8 cellular contexts compared by ENCODE assay signal in the genomic region with DNA sequence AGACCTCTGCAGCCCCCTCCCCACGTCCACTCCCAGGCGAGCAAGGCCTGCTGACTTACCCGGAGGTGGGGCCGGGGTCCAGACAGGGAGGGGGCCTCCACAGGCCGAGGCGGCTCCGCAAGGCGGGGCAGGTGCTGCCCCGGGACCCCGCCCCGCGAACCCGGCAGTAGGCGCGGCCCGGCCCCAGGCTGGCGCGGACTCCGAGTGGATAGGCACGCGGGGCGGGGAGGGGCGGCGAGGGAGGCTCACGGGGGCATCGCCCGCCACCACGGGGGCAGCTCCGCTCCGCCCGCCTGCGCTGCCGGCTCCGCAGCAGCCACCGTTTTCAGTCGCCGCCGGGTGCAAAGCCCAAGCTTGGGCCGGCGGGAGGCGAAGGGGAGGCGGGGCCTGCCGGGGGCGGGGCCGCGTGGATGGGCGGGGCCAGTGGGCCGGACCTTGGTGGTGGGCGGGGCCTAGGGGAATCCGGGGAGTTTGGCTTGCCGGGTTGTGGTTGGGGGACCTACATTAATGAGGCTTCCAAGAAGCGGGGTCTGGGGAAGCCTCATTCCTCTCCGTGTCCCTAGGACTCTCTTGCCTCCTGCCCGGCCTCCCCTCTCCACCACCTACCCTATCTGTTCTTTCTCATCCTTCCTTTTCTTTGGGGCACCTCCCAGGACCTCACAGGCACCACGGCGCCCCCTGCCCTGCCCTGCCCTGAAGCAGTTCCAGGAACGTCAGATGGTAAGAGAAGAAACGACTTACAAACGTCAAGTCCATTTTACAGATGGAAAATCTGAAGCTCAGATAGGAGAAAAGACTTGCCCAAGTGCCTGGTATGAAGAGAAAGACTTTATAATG. TPM values are rescaled to one million over a fixed set of nuclear protein-coding genes. Genes with fewer than 3 reads are reported as not detected.
A peak's percentile ranks its signal among the peaks of the same experiment; 100 is the strongest.
DNase-seq lines count a peak whose midpoint lies in the region; ATAC-seq, FAIRE-seq and TF ChIP-seq lines count a peak whose summit lies in the region.

A gene (minus strand): TSS at position 348 of the 837 bp plus-strand sequence. CDS start 23,757 bp downstream, outside the sequence.

- TF ChIP-seq POLR2A in A549 (IDR thresholded peaks at IDR 0.05; ENCODE audit: low read length), result no peak

- TF ChIP-seq RAD21 in A549 (conservative IDR thresholded peaks at IDR 0.05 in 1 of 2, IDR thresholded peaks at IDR 0.05 in 1 of 2), result no peak

- no peaks in the 10 kb centered on the region for H3K36me3 Mint-ChIP-seq in dendritic cell treated with granulocyte-macrophage colony-stimulating factor and Interleukin-4, amounts not matched to agents 40 ng/mL and 50 ng/mL, for 4 days (ENCODE audit: low read depth)

- no peak for TF ChIP-seq EP300 in A549 (IDR thresholded peaks at IDR 0.05)

- DNase-seq in A549 (ENCODE audit: low read depth in 1 of 2, low spot score in 1 of 2), result peak; percentile 55 to 60
- DNase-seq in NCI-H345 (lab: John Stamatoyannopoulos, UW), result peak; percentile 73
- DNase-seq in activated CD4-positive, alpha-beta T cell treated with anti-CD3 and anti-CD28 coated beads, Interleukin-2, amount 50 U/mL, for 1 hour, result peak; percentile 79
- peak; percentile 84 for DNase-seq in lower lobe of right lung
- peak; percentile 76 to 88 (median 79) for DNase-seq in stimulated activated CD4-positive, alpha-beta T cell treated with anti-CD3 and anti-CD28 coated beads, TNF-alpha, amount 100 ng/mL, for 4 hours (ENCODE audit: low read depth in 3 of 3)

- H3K4me1 Mint-ChIP-seq in dendritic cell treated with granulocyte-macrophage colony-stimulating factor and Interleukin-4, amounts not matched to agents 40 ng/mL and 50 ng/mL, for 4 days (ENCODE audit: low read depth), result peaks cover 41% of the 10 kb centered on the region

- 0% methylated on average over 10 of the region's 59 CpGs for WGBS in A549 (ENCODE audit: missing lambda C conversion rate)

- H3K36me3 ChIP-seq in lower lobe of right lung, result no peaks in the 10 kb centered on the region

- H3K27me3 ChIP-seq in lower lobe of right lung (ENCODE audit: low read depth), result no peaks in the 10 kb centered on the region

- H3K9me3 Mint-ChIP-seq in dendritic cell treated with granulocyte-macrophage colony-stimulating factor and Interleukin-4, amounts not matched to agents 40 ng/mL and 50 ng/mL, for 4 days, result no peaks in the 10 kb centered on the region

- CTCF ChIA-PET in A549 (lab: Yijun Ruan, JAX), result interaction anchor here (0.6 to 2.0 kb wide), 7 partner anchors 13 to 184 kb away, joined by 3 to 7 read pairs (median 3); no protein-coding TSS in a partner anchor

- TF ChIP-seq CTCF in A549 (IDR thresholded peaks at IDR 0.05) (peak; percentile 33; the same call in 2 of the 3 replicates), lower lobe of right lung (IDR thresholded peaks at IDR 0.05) (peak; percentile 11)

- H3K4me2 ChIP-seq in A549, result peak within 1 kb of the TSS; percentile 65

- H3K27me3 Mint-ChIP-seq in dendritic cell treated with granulocyte-macrophage colony-stimulating factor and Interleukin-4, amounts not matched to agents 40 ng/mL and 50 ng/mL, for 4 days, result peaks cover 20% of the 10 kb centered on the region

- H3K4me3 ChIP-seq in A549 (peak within 1 kb of the TSS; percentile 89), lower lobe of right lung (peak within 1 kb of the TSS; percentile 71)

- ATAC-seq in A549 (peak; percentile 81 to 88), GM18520 (IDR thresholded peaks at IDR 0.05; ENCODE audit: unreplicated experiment) (peak; percentile 37), HG03103 (IDR thresholded peaks at IDR 0.05; ENCODE audit: low read depth, unreplicated experiment) (peak; percentile 61), lower lobe of right lung (peak; percentile 94 to 96)

- H3K4me1 ChIP-seq in A549 (peaks cover 12% of the 10 kb centered on the region), lower lobe of right lung (peaks cover 16% of the 10 kb centered on the region)

- FAIRE-seq in A549 (lab: Jason Lieb, UNC), result no peak

- H3K9me3 ChIP-seq in A549 (no peaks in the 10 kb centered on the region), lower lobe of right lung (no peaks in the 10 kb centered on the region)

- H3K27ac Mint-ChIP-seq in dendritic cell treated with granulocyte-macrophage colony-stimulating factor and Interleukin-4, amounts not matched to agents 40 ng/mL and 50 ng/mL, for 4 days, result peak within 1 kb of the TSS; percentile 74

- H3K27ac ChIP-seq in A549 (peak within 1 kb of the TSS; percentile 83 to 87), lower lobe of right lung (no peak within 1 kb of the TSS)

- intact Hi-C loops in dendritic cell treated with granulocyte-macrophage colony-stimulating factor and Interleukin-4, amounts not matched to agents 40 ng/mL and 50 ng/mL, for 4 days (cut with micrococcal nuclease), result no loop called here
- intact Hi-C loops in lower lobe of right lung (cut with DNase I), result no loop called here

- peak within 1 kb of the TSS; percentile 81 for H3K4me3 Mint-ChIP-seq in dendritic cell treated with granulocyte-macrophage colony-stimulating factor and Interleukin-4, amounts not matched to agents 40 ng/mL and 50 ng/mL, for 4 days

- POLR2A ChIA-PET in A549 (lab: Yijun Ruan, JAX), result interaction anchor here (1.0 kb wide), 1 partner anchor 25 kb away, joined by 4 read pairs; a partner anchor contains a TSS

TF ChIP-seq in A549, 52 proteins besides CTCF, POLR2A, EP300 and RAD21:
- TF ChIP-seq, protein P1, sequence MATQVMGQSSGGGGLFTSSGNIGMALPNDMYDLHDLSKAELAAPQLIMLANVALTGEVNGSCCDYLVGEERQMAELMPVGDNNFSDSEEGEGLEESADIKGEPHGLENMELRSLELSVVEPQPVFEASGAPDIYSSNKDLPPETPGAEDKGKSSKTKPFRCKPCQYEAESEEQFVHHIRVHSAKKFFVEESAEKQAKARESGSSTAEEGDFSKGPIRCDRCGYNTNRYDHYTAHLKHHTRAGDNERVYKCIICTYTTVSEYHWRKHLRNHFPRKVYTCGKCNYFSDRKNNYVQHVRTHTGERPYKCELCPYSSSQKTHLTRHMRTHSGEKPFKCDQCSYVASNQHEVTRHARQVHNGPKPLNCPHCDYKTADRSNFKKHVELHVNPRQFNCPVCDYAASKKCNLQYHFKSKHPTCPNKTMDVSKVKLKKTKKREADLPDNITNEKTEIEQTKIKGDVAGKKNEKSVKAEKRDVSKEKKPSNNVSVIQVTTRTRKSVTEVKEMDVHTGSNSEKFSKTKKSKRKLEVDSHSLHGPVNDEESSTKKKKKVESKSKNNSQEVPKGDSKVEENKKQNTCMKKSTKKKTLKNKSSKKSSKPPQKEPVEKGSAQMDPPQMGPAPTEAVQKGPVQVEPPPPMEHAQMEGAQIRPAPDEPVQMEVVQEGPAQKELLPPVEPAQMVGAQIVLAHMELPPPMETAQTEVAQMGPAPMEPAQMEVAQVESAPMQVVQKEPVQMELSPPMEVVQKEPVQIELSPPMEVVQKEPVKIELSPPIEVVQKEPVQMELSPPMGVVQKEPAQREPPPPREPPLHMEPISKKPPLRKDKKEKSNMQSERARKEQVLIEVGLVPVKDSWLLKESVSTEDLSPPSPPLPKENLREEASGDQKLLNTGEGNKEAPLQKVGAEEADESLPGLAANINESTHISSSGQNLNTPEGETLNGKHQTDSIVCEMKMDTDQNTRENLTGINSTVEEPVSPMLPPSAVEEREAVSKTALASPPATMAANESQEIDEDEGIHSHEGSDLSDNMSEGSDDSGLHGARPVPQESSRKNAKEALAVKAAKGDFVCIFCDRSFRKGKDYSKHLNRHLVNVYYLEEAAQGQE (IDR thresholded peaks at IDR 0.05), result no peak
- TF ChIP-seq KDM1A (IDR thresholded peaks at IDR 0.05; ENCODE audit: low read depth) (no peak), SMC3 (IDR thresholded peaks at IDR 0.05) (no peak), ZFP36 (IDR thresholded peaks at IDR 0.05; ENCODE audit: borderline replicate concordance, partially characterized antibody) (no peak), MYC (IDR thresholded peaks at IDR 0.05; ENCODE audit: borderline replicate concordance, low read length) (no peak), TFCP2L1 (CRISPR knock-in tag; IDR thresholded peaks at IDR 0.05) (no peak), NPAS2 (CRISPR knock-in tag; IDR thresholded peaks at IDR 0.05; ENCODE audit: borderline replicate concordance) (no peak), HOXA7 (CRISPR knock-in tag; IDR thresholded peaks at IDR 0.05) (no peak), ZSCAN20 (CRISPR knock-in tag; IDR thresholded peaks at IDR 0.05) (no peak), MAZ (IDR thresholded peaks at IDR 0.05; ENCODE audit: borderline replicate concordance, low read depth, low read length) (no peak), JUNB (IDR thresholded peaks at IDR 0.05) (no peak)
- TF ChIP-seq, protein P2, sequence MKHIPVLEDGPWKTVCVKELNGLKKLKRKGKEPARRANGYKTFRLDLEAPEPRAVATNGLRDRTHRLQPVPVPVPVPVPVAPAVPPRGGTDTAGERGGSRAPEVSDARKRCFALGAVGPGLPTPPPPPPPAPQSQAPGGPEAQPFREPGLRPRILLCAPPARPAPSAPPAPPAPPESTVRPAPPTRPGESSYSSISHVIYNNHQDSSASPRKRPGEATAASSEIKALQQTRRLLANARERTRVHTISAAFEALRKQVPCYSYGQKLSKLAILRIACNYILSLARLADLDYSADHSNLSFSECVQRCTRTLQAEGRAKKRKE (CRISPR knock-in tag; IDR thresholded peaks at IDR 0.05; ENCODE audit: low read depth), result no peak
- TF ChIP-seq, protein P3, sequence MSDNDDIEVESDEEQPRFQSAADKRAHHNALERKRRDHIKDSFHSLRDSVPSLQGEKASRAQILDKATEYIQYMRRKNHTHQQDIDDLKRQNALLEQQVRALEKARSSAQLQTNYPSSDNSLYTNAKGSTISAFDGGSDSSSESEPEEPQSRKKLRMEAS (IDR thresholded peaks at IDR 0.05), result no peak

RNA-seq across cellular contexts. Expression of the gene that starts here (rescaled TPM):
- polyA plus RNA-seq in A549 (2011; rRNA removed) (1.9 and 2.4 TPM in 2 replicates), A549 (2017; fragmentation: RNase III; extraction: RNeasy Plus Mini Kit Qiagen cat#74134 plus additional on column Dnase treatment) (1.3 to 1.6 TPM (median 1.5 TPM) in 3 replicates)
- polyA plus RNA-seq in A549 (2012; cell fraction: cytosol; rRNA removed), result 0.95 and 1.3 TPM in 2 replicates
- polyA plus RNA-seq in A549 (2012; cell fraction: nucleus; rRNA removed), result 1.4 and 1.8 TPM in 2 replicates
- 3.6 and 4.9 TPM in 2 replicates for polyA minus RNA-seq in A549 (2011; rRNA and poly(A)+ RNA removed)
- 4.6 TPM for total RNA-seq in lower lobe of right lung

Comparison
In these comparisons a context has a peak if more than half of its experiments do, and no peak if none do; other contexts are left out.
1. ATAC-seq: peak in every context shown above with its lines; median percentile 95 in lower lobe of right lung; 84 in A549; 61 in HG03103; 37 in GM18520.